ENCODE assay signal across 15 cellular contexts in the genomic region with DNA sequence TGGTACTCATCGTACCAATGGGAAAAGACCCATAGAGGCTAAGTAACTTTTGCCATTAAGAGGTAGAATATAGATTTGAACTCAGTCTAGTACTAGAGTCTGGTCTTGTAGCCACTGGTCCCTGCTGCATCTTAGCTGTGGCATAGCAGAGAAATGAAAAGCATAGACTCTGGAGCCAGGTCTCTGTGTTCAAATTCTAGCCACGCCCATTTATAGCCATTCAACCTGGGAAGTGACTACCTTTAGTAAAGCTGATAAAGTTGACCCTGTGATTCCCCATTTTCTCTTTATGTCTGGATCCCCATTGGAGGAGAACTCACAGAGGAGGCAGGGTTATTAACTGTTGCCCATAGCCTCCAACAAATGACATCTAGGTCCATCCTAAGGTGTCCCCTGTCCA.
DNase-seq lines count a peak whose midpoint lies in the region; ATAC-seq, FAIRE-seq and TF ChIP-seq lines count a peak whose summit lies in the region.
"Had no signal": no experiment of that assay in that cellular context is flagged by ENCODE, and none has a peak within 500 bp of the region (broad histone marks: within the 10 kb centered on the region; RNA-seq: fewer than 3 reads in every experiment).

No MANE protein-coding gene starts in this region.

- FAIRE-seq in kidney (lab: Jason Lieb, UNC) (no peak), GM12891 (lab: Jason Lieb, UNC) (no peak)
- FAIRE-seq: H54 had no signal

- ATAC-seq in Right ventricle myocardium inferior (no peak), psoas muscle (no peak)

- WGBS in psoas muscle, 3 donors: 95 to 96% (median 96%) methylated on average over 2 of the region's 2 CpGs

- no peak overlapping the region for H3K4me3 ChIP-seq in right atrium auricular region
- no peak overlapping the region for H3K4me3 ChIP-seq in kidney (ENCODE audit: low read length in 2 of 2)
- no peak overlapping the region for H3K4me3 ChIP-seq in psoas muscle
- no peak overlapping the region for H3K4me3 ChIP-seq in uterus
- H3K4me3 ChIP-seq: SJCRH30 had no signal

- DNase-seq in right atrium auricular region (ENCODE audit: low spot score): no peak
- no peak for DNase-seq in Right ventricle myocardium inferior (ENCODE audit: missing footprints)
- no peak for DNase-seq in kidney
- no peak for DNase-seq in psoas muscle
- DNase-seq in uterus: no peak
- no peak for DNase-seq in effector CD8-positive, alpha-beta T cell (lab: John Stamatoyannopoulos, UW)
- DNase-seq in SHP77 (lab: John Stamatoyannopoulos, UW): no peak
- DNase-seq in GM12891 (ENCODE audit: insufficient read length, low spot score): no peak
- DNase-seq: activated CD4-positive, alpha-beta T cell treated with anti-CD3 and anti-CD28 coated beads for 48 hours; activated naive CD8-positive, alpha-beta T cell treated with anti-CD3 and anti-CD28 coated beads for 36 hours; CD4-positive, alpha-beta T cell; NCI-H1048; T-helper 9 cell had no signal

- no peaks in the 10 kb centered on the region for H3K36me3 ChIP-seq in right atrium auricular region
- H3K36me3 ChIP-seq in kidney (ENCODE audit: control insufficient read depth in 1 of 2, insufficient read depth in 2 of 2, low read length in 2 of 2): peaks cover 0 to 4% of the 10 kb centered on the region in 2 donors
- no peaks in the 10 kb centered on the region for H3K36me3 ChIP-seq in psoas muscle (ENCODE audit: insufficient read depth in 1 of 2, low read depth in 1 of 2)
- H3K36me3 ChIP-seq in uterus: no peaks in the 10 kb centered on the region
- H3K36me3 ChIP-seq: SJCRH30 had no signal

- H3K9ac ChIP-seq in kidney (ENCODE audit: low read length in 2 of 2): no peak overlapping the region

- no peak for TF ChIP-seq POLR2A in uterus (IDR thresholded peaks at IDR 0.05)
- no peak for TF ChIP-seq POLR2A in GM12891 (IDR thresholded peaks at IDR 0.05; ENCODE audit: low read depth, low read length)

- intact Hi-C loops in Right ventricle myocardium inferior (cut with DNase I) (loop anchor here (5.0 kb wide), 1 partner anchor 87 kb away; no protein-coding TSS in a partner anchor), kidney (cut with DNase I) (no loop called here), psoas muscle (cut with DNase I) (no loop called here), uterus (cut with DNase I; ENCODE audit: low total_unique reads) (no loop called here)

- no peak for TF ChIP-seq CTCF in right atrium auricular region (IDR thresholded peaks at IDR 0.05)
- TF ChIP-seq CTCF in kidney (IDR thresholded peaks at IDR 0.05; ENCODE audit: borderline replicate concordance, extremely low read depth, insufficient read depth): no peak
- no peak for TF ChIP-seq CTCF in psoas muscle (IDR thresholded peaks at IDR 0.05)
- TF ChIP-seq CTCF in uterus (IDR thresholded peaks at IDR 0.05): no peak

- H3K27ac ChIP-seq in right atrium auricular region: peak overlapping the region; percentile 65 to 70
- peak overlapping the region; percentile 48 to 62 for H3K27ac ChIP-seq in kidney (ENCODE audit: low read depth in 2 of 2, low read length in 2 of 2)
- H3K27ac ChIP-seq in psoas muscle: peak overlapping the region; percentile 62
- H3K27ac ChIP-seq in uterus: peak overlapping the region; percentile 67 to 89
- H3K27ac ChIP-seq: SJCRH30 had no signal

- H3K4me1 ChIP-seq in right atrium auricular region: peaks cover 0 to 28% of the 10 kb centered on the region in 2 donors
- H3K4me1 ChIP-seq in kidney (ENCODE audit: control insufficient read depth in 1 of 2, insufficient read depth in 1 of 2, low read depth in 1 of 2, low read length in 2 of 2): peaks cover 0 to 3% of the 10 kb centered on the region in 2 donors
- peaks cover 4% of the 10 kb centered on the region for H3K4me1 ChIP-seq in psoas muscle
- peaks cover 0 to 4% of the 10 kb centered on the region in 2 donors for H3K4me1 ChIP-seq in uterus
- H3K4me1 ChIP-seq: SJCRH30 had no signal

- H3K27me3 ChIP-seq in right atrium auricular region (no peaks in the 10 kb centered on the region), psoas muscle (ENCODE audit: insufficient read depth in 3 of 3, low read length in 2 of 3) (no peaks in the 10 kb centered on the region), uterus (no peaks in the 10 kb centered on the region)

- H3K9me3 ChIP-seq in right atrium auricular region (no peaks in the 10 kb centered on the region), kidney (ENCODE audit: control insufficient read depth in 1 of 2, low read length in 2 of 2) (peaks cover 0 to 3% of the 10 kb centered on the region in 2 donors), psoas muscle (no peaks in the 10 kb centered on the region), uterus (no peaks in the 10 kb centered on the region)

TF ChIP-seq in GM12891, 5 proteins besides CTCF, POLR2A, EP300 and RAD21:
- TF ChIP-seq POLR2AphosphoS5 (IDR thresholded peaks at IDR 0.05; ENCODE audit: low read depth, low read length) (no peak), POU2F2 (IDR thresholded peaks at IDR 0.05; ENCODE audit: low read depth, low read length) (no peak), PAX5 (IDR thresholded peaks at IDR 0.05; ENCODE audit: insufficient read depth, low read length, severe bottlenecking) (no peak), SPI1 (IDR thresholded peaks at IDR 0.05; ENCODE audit: low read depth, low read length) (no peak), TAF1 (IDR thresholded peaks at IDR 0.05; ENCODE audit: low read depth, low read length) (no peak)
